In genomic region chr2:76197842-76198448, GRCh38 we compare ENCODE assay signal across 8 cellular contexts.
DNase-seq lines count a peak whose midpoint lies in the region; ATAC-seq and TF ChIP-seq lines count a peak whose summit lies in the region.

No MANE protein-coding gene starts in this region.

- POLR2A ChIA-PET in AG04450 (lab: Yijun Ruan, JAX) = no interaction called here

- DNase-seq in AG04450 (ENCODE audit: low read depth, low spot score) = peak; percentile 44
- DNase-seq in GM03348 (ENCODE audit: low spot score) = peak; percentile 44
- DNase-seq in NCI-H82 (lab: John Stamatoyannopoulos, UW) = peak; percentile 57
- DNase-seq in adipocyte (ENCODE audit: low read depth) = peak; percentile 71
- peak; percentile 33 for DNase-seq in iPS-NIHi11 (ENCODE audit: low spot score)
- peak; percentile 22 for DNase-seq in stimulated activated CD4-positive, alpha-beta T cell treated with anti-CD3 and anti-CD28 coated beads, Interleukin-1b, Interleukin-23, amount 100 ng/mL, for 48 hours

- H3K36me3 ChIP-seq in adipocyte (ENCODE audit: control insufficient read depth, insufficient read depth, low read length, severe bottlenecking) = no peaks in the 10 kb centered on the region

- no peaks in the 10 kb centered on the region for H3K4me1 ChIP-seq in adipocyte (ENCODE audit: control insufficient read depth, insufficient read depth, low read length)

- CTCF ChIA-PET in AG04450 (lab: Charles Lee) = interaction anchor here (0.5 to 3.8 kb wide), 21 partner anchors 8 to 700 kb away, joined by 3 to 35 read pairs (median 5); no protein-coding TSS in a partner anchor

- H3K9me3 ChIP-seq in AG04450 (ENCODE audit: control insufficient read depth, insufficient read depth, low read length) (no peaks in the 10 kb centered on the region), adipocyte (ENCODE audit: control insufficient read depth, low read length) (no peaks in the 10 kb centered on the region)

- H3K9ac ChIP-seq in adipocyte (ENCODE audit: low read length) = no peak overlapping the region

- no peak overlapping the region for H3K4me3 ChIP-seq in AG04450 (ENCODE audit: low read depth, low read length)
- no peak overlapping the region for H3K4me3 ChIP-seq in adipocyte (ENCODE audit: low read length)

- peak; percentile 73 for TF ChIP-seq CTCF in AG04450 (IDR thresholded peaks at IDR 0.05; ENCODE audit: low read depth, low read length)

- H3K27ac ChIP-seq in AG04450 (ENCODE audit: low read depth, low read length) = no peak overlapping the region

- ATAC-seq in HG02938 (IDR thresholded peaks at IDR 0.05; ENCODE audit: unreplicated experiment) = peak; percentile 74
- ATAC-seq in GM19328 (IDR thresholded peaks at IDR 0.05; ENCODE audit: unreplicated experiment) = no peak

- no peaks in the 10 kb centered on the region for H3K27me3 ChIP-seq in AG04450 (ENCODE audit: control insufficient read depth, insufficient read depth, low read length)
- H3K27me3 ChIP-seq in adipocyte (replicated peaks; ENCODE audit: control insufficient read depth, insufficient read depth, low read length) = no peaks in the 10 kb centered on the region
